2 cellular contexts compared by ENCODE assay signal in genomic region chr19:38571682-38572081, GRCh38.
TF ChIP-seq lines count a peak whose summit lies in the region.

No MANE protein-coding gene starts in this region.

TF ChIP-seq in HCT116, 20 proteins besides CTCF, POLR2A, EP300 and RAD21 (continued from another document):
- TF ChIP-seq EGR1 (IDR thresholded peaks at IDR 0.05; ENCODE audit: low read depth), result no peak
- TF ChIP-seq ZFX (IDR thresholded peaks at IDR 0.05), result no peak
- no peak for TF ChIP-seq TCF7L2 (IDR thresholded peaks at IDR 0.05; ENCODE audit: borderline replicate concordance, extremely low read depth, insufficient read depth, insufficient read length)
- TF ChIP-seq SP1 (IDR thresholded peaks at IDR 0.05; ENCODE audit: low read depth), result no peak
- no peak for TF ChIP-seq JUND (IDR thresholded peaks at IDR 0.05)
- TF ChIP-seq, protein P1, sequence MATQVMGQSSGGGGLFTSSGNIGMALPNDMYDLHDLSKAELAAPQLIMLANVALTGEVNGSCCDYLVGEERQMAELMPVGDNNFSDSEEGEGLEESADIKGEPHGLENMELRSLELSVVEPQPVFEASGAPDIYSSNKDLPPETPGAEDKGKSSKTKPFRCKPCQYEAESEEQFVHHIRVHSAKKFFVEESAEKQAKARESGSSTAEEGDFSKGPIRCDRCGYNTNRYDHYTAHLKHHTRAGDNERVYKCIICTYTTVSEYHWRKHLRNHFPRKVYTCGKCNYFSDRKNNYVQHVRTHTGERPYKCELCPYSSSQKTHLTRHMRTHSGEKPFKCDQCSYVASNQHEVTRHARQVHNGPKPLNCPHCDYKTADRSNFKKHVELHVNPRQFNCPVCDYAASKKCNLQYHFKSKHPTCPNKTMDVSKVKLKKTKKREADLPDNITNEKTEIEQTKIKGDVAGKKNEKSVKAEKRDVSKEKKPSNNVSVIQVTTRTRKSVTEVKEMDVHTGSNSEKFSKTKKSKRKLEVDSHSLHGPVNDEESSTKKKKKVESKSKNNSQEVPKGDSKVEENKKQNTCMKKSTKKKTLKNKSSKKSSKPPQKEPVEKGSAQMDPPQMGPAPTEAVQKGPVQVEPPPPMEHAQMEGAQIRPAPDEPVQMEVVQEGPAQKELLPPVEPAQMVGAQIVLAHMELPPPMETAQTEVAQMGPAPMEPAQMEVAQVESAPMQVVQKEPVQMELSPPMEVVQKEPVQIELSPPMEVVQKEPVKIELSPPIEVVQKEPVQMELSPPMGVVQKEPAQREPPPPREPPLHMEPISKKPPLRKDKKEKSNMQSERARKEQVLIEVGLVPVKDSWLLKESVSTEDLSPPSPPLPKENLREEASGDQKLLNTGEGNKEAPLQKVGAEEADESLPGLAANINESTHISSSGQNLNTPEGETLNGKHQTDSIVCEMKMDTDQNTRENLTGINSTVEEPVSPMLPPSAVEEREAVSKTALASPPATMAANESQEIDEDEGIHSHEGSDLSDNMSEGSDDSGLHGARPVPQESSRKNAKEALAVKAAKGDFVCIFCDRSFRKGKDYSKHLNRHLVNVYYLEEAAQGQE (IDR thresholded peaks at IDR 0.05; ENCODE audit: low read depth), result no peak
- TF ChIP-seq, protein P2, sequence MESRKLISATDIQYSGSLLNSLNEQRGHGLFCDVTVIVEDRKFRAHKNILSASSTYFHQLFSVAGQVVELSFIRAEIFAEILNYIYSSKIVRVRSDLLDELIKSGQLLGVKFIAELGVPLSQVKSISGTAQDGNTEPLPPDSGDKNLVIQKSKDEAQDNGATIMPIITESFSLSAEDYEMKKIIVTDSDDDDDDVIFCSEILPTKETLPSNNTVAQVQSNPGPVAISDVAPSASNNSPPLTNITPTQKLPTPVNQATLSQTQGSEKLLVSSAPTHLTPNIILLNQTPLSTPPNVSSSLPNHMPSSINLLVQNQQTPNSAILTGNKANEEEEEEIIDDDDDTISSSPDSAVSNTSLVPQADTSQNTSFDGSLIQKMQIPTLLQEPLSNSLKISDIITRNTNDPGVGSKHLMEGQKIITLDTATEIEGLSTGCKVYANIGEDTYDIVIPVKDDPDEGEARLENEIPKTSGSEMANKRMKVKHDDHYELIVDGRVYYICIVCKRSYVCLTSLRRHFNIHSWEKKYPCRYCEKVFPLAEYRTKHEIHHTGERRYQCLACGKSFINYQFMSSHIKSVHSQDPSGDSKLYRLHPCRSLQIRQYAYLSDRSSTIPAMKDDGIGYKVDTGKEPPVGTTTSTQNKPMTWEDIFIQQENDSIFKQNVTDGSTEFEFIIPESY (IDR thresholded peaks at IDR 0.05; ENCODE audit: extremely low read depth, insufficient replicate concordance, low read length), result no peak
- no peak for TF ChIP-seq MAX (IDR thresholded peaks at IDR 0.05)

TF ChIP-seq in WTC11, 78 proteins besides CTCF, POLR2A, EP300 and RAD21 (continued from another document):
- no peak for TF ChIP-seq HMGXB4 (CRISPR knock-in tag; IDR thresholded peaks at IDR 0.05)
- no peak for TF ChIP-seq ATF1 (CRISPR knock-in tag; IDR thresholded peaks at IDR 0.05)
- TF ChIP-seq, protein P3, sequence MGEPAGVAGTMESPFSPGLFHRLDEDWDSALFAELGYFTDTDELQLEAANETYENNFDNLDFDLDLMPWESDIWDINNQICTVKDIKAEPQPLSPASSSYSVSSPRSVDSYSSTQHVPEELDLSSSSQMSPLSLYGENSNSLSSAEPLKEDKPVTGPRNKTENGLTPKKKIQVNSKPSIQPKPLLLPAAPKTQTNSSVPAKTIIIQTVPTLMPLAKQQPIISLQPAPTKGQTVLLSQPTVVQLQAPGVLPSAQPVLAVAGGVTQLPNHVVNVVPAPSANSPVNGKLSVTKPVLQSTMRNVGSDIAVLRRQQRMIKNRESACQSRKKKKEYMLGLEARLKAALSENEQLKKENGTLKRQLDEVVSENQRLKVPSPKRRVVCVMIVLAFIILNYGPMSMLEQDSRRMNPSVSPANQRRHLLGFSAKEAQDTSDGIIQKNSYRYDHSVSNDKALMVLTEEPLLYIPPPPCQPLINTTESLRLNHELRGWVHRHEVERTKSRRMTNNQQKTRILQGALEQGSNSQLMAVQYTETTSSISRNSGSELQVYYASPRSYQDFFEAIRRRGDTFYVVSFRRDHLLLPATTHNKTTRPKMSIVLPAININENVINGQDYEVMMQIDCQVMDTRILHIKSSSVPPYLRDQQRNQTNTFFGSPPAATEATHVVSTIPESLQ (CRISPR knock-in tag; IDR thresholded peaks at IDR 0.05), result no peak
- no peak for TF ChIP-seq NFYB (CRISPR knock-in tag; conservative IDR thresholded peaks at IDR 0.05; ENCODE audit: low read depth)
- no peak for TF ChIP-seq TEAD1 (CRISPR knock-in tag; IDR thresholded peaks at IDR 0.05)
- no peak for TF ChIP-seq STAT6 (CRISPR knock-in tag; conservative IDR thresholded peaks at IDR 0.05; ENCODE audit: low read depth)
- TF ChIP-seq CREM (CRISPR knock-in tag; IDR thresholded peaks at IDR 0.05), result no peak
- no peak for TF ChIP-seq RELA (CRISPR knock-in tag; IDR thresholded peaks at IDR 0.05; ENCODE audit: borderline replicate concordance)
- TF ChIP-seq ZNF532 (CRISPR knock-in tag; IDR thresholded peaks at IDR 0.05; ENCODE audit: borderline replicate concordance), result no peak
- TF ChIP-seq RORB (CRISPR knock-in tag; IDR thresholded peaks at IDR 0.05), result no peak
- TF ChIP-seq IRF2 (CRISPR knock-in tag; IDR thresholded peaks at IDR 0.05; ENCODE audit: borderline replicate concordance, low read depth), result no peak
- no peak for TF ChIP-seq SOX15 (CRISPR knock-in tag; IDR thresholded peaks at IDR 0.05)
- TF ChIP-seq E2F5 (CRISPR knock-in tag; IDR thresholded peaks at IDR 0.05), result no peak
- TF ChIP-seq E2F1 (CRISPR knock-in tag; IDR thresholded peaks at IDR 0.05), result no peak
- no peak for TF ChIP-seq MXD4 (CRISPR knock-in tag; IDR thresholded peaks at IDR 0.05; ENCODE audit: borderline replicate concordance)
- TF ChIP-seq, protein P4, sequence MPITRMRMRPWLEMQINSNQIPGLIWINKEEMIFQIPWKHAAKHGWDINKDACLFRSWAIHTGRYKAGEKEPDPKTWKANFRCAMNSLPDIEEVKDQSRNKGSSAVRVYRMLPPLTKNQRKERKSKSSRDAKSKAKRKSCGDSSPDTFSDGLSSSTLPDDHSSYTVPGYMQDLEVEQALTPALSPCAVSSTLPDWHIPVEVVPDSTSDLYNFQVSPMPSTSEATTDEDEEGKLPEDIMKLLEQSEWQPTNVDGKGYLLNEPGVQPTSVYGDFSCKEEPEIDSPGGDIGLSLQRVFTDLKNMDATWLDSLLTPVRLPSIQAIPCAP (CRISPR knock-in tag; IDR thresholded peaks at IDR 0.05), result no peak
